25 cellular contexts compared by ENCODE assay signal in the genomic region with DNA sequence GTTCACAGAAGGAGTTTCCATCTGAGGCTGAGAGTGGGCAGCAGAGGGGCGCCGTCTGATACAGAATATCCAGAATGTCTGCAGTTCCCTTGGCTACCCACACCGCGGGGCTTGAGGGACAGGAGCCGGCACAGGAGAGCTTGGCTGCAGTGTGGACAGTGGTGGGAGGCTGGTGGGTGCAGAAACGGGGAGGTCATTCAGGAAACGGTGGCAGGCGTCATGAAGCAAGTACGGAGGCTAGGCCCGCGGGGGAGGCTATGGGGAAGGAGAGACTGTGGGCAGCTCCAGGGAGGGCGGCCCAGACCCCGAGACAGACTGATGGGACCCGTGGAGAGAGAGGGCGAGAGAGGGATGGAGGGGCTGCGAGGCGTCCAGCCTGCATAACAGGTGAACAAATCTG.
"Had no signal": no experiment of that assay in that cellular context is flagged by ENCODE, and none has a peak within 500 bp of the region (broad histone marks: within the 10 kb centered on the region; RNA-seq: fewer than 3 reads in every experiment).

No MANE protein-coding gene starts in this region.

- H3K9me3 Mint-ChIP-seq: activated naive CD8-positive, alpha-beta T cell treated with anti-CD3 and anti-CD28 coated beads, Interleukin-2, amount 50 U/mL, for 24 hours; activated T-helper 1 cell treated with anti-CD3 and anti-CD28 coated beads, Interleukin-12 subunit alpha, Interleukin-12 subunit beta, Interleukin-2, Interleukin-4 antibody, amounts not matched to agents 30 ng/mL and 10 ng/mL and 1 ng/mL, durations not matched to agents 14 hours and 24 hours and 36 hours; dendritic cell treated with granulocyte-macrophage colony-stimulating factor and Interleukin-4, amounts not matched to agents 40 ng/mL and 50 ng/mL, for 4 days; nephron; T-helper 1 cell treated with Interleukin-12 subunit alpha and Interleukin-12 subunit beta and Interleukin-4 antibody, amounts not matched to agents 30 μg/mL and 1 μg/mL, for 36 hours had no signal

- H3K4me3 ChIP-seq: cardiac muscle cell, sigmoid colon, smooth muscle cell, testis had no signal

- ATAC-seq: activated naive CD8-positive, alpha-beta T cell treated with anti-CD3 and anti-CD28 coated beads, Interleukin-2, amount 50 U/mL, for 24 hours; esophagus mucosa; left ventricle myocardium superior; stimulated activated naive B cell treated with anti-CD40 and anti-IgM and Interleukin-4, amounts not matched to agents 10 μg/mL and 1 μg/mL and 100 μg/mL, for 72 hours had no signal

- H3K27ac Mint-ChIP-seq: activated naive CD8-positive, alpha-beta T cell treated with anti-CD3 and anti-CD28 coated beads, Interleukin-2, amount 50 U/mL, for 24 hours; activated T-helper 1 cell treated with anti-CD3 and anti-CD28 coated beads, Interleukin-12 subunit alpha, Interleukin-12 subunit beta, Interleukin-2, Interleukin-4 antibody, amounts not matched to agents 30 ng/mL and 10 ng/mL and 1 ng/mL, durations not matched to agents 14 hours and 24 hours and 36 hours; dendritic cell treated with granulocyte-macrophage colony-stimulating factor and Interleukin-4, amounts not matched to agents 40 ng/mL and 50 ng/mL, for 4 days; nephron; stimulated activated naive B cell treated with anti-CD40 and anti-IgM and Interleukin-4, amounts not matched to agents 10 μg/mL and 1 μg/mL and 100 μg/mL, for 72 hours; T-helper 1 cell treated with Interleukin-12 subunit alpha and Interleukin-12 subunit beta and Interleukin-4 antibody, amounts not matched to agents 30 μg/mL and 1 μg/mL, for 36 hours had no signal

- H3K36me3 Mint-ChIP-seq: stimulated activated naive B cell treated with anti-CD40 and anti-IgM and Interleukin-4, amounts not matched to agents 10 μg/mL and 1 μg/mL and 100 μg/mL, for 72 hours had no signal

- H3K27ac ChIP-seq: cardiac muscle cell, sigmoid colon, testis had no signal

- H3K36me3 ChIP-seq: cardiac muscle cell, sigmoid colon had no signal

- H3K4me1 ChIP-seq: sigmoid colon, testis had no signal

- H3K27me3 ChIP-seq: testis had no signal

- H3K4me1 Mint-ChIP-seq: activated naive CD8-positive, alpha-beta T cell treated with anti-CD3 and anti-CD28 coated beads, Interleukin-2, amount 50 U/mL, for 24 hours had no signal

- H3K9me3 ChIP-seq: sigmoid colon, testis had no signal

- H3K4me2 ChIP-seq: smooth muscle cell had no signal

- DNase-seq: activated CD4-positive, alpha-beta T cell treated with anti-CD3 and anti-CD28 coated beads for 4 hours; activated CD4-positive, alpha-beta T cell treated with anti-CD3 and anti-CD28 coated beads, Interleukin-2, amount 50 U/mL, for 48 hours; activated CD4-positive, CD25-positive, alpha-beta regulatory T cell; activated gamma-delta T cell; activated naive CD4-positive, alpha-beta T cell treated with anti-CD3 and anti-CD28 coated beads, Interleukin-2, amount 50 U/mL, for 16 hours; activated naive CD8-positive, alpha-beta T cell treated with anti-CD3 and anti-CD28 coated beads, Interleukin-2, amount 50 U/mL, for 24 hours; effector CD8-positive, alpha-beta T cell; foreskin melanocyte; glutamatergic neuron; left ventricle myocardium superior; occipital lobe; sigmoid colon; stimulated activated CD4-positive, alpha-beta T cell treated with anti-CD3 and anti-CD28 coated beads, Interleukin-2, amount 100 ng/mL, for 48 hours; stimulated activated CD8-positive, alpha-beta memory T cell treated with anti-CD3 and anti-CD28 coated beads, Interleukin-4, amount 100 ng/mL, for 48 hours; stimulated activated naive B cell treated with anti-CD40 and anti-IgM and Interleukin-4, amounts not matched to agents 10 μg/mL and 1 μg/mL and 100 μg/mL, for 72 hours; T1000; testis; trophoblast cell had no signal

- H3K4me3 Mint-ChIP-seq: activated naive CD8-positive, alpha-beta T cell treated with anti-CD3 and anti-CD28 coated beads, Interleukin-2, amount 50 U/mL, for 24 hours; activated T-helper 1 cell treated with anti-CD3 and anti-CD28 coated beads, Interleukin-12 subunit alpha, Interleukin-12 subunit beta, Interleukin-2, Interleukin-4 antibody, amounts not matched to agents 30 ng/mL and 10 ng/mL and 1 ng/mL, durations not matched to agents 14 hours and 24 hours and 36 hours; dendritic cell treated with granulocyte-macrophage colony-stimulating factor and Interleukin-4, amounts not matched to agents 40 ng/mL and 50 ng/mL, for 4 days; nephron; stimulated activated naive B cell treated with anti-CD40 and anti-IgM and Interleukin-4, amounts not matched to agents 10 μg/mL and 1 μg/mL and 100 μg/mL, for 72 hours; T-helper 1 cell treated with Interleukin-12 subunit alpha and Interleukin-12 subunit beta and Interleukin-4 antibody, amounts not matched to agents 30 μg/mL and 1 μg/mL, for 36 hours had no signal
